ENCODE assay signal across 6 cellular contexts in genomic region chr6:7747901-7748504, GRCh38. TPM values are rescaled to one million over a fixed set of nuclear protein-coding genes. Genes with fewer than 3 reads are reported as not detected.
"Had no signal": no experiment of that assay in that cellular context is flagged by ENCODE, and none has a peak within 500 bp of the region (broad histone marks: within the 10 kb centered on the region; RNA-seq: fewer than 3 reads in every experiment).

No MANE protein-coding gene starts in this region.

- H3K36me3 ChIP-seq: HAP-1 had no signal

- H2AFZ ChIP-seq: GM23248 had no signal

- DNase-seq: GM23248, GOT3, H7, IMR-90 had no signal

- H3K4me1 ChIP-seq: HAP-1 had no signal

- H3K4me3 ChIP-seq: GM23248, HAP-1 had no signal

- H3K9me3 ChIP-seq: HAP-1 had no signal

- H3K27ac ChIP-seq: GM23248 had no signal

RNA-seq across cellular contexts. Expression of gene BMP6, which starts 22.1 kb away (rescaled TPM):
- total RNA-seq: HT-29 had no signal
